8 cellular contexts compared by ENCODE assay signal in the genomic region with DNA sequence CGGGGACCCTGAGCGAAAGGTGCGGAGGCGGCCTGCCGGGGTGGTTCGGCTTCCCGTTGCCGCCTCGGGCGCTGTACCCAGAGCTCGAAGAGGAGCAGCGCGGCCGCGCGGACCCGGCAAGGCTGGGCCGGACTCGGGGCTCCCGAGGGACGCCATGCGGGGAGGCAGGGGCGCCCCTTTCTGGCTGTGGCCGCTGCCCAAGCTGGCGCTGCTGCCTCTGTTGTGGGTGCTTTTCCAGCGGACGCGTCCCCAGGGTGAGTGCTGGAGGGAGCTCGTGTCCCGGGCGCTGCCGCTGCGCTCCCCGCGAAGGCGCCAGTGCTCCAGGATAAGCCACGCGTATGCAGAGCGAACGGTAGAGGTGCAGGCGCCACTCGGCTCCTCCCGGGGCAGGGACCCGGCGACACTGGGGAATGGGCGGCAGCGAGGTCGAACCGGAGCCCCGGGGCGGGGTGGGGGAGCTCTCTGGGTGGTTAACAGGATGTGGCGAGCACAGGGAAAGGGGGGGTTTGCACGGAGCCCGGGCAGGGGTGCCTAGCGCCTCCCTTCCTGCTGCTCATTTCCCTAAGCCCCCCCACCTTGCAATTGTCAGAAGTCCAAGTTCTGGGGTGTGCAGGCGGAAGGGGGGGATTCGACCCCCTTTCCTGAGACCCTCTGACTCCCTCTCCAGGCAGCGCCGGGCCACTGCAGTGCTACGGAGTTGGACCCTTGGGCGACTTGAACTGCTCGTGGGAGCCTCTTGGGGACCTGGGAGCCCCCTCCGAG. TPM values are rescaled to one million over a fixed set of nuclear protein-coding genes. Genes with fewer than 3 reads are reported as not detected.
DNase-seq lines count a peak whose midpoint lies in the region; ATAC-seq and TF ChIP-seq lines count a peak whose summit lies in the region.

IL27RA (plus strand) TSS at position 44 of the 762 bp plus-strand sequence; CDS start at position 155, 111 bp downstream.

- peak; percentile 79 for DNase-seq in HuH-7 (ENCODE audit: low spot score)
- peak; percentile 87 for DNase-seq in SK-N-SH
- DNase-seq in activated naive CD4-positive, alpha-beta T cell treated with Interleukin-2 at 50 U/mL for 16 hours, result peak; percentile 83
- DNase-seq in Right ventricle myocardium superior, result peak; percentile 81
- peak in 9 of 10 donors; percentile 34 to 91 (median 48) for DNase-seq in posterior cingulate gyrus
- DNase-seq in ureter (ENCODE audit: low spot score), result peak; percentile 61

- no peaks in the 10 kb centered on the region for H4K20me1 ChIP-seq in SK-N-SH (ENCODE audit: insufficient read depth)

- ATAC-seq in GM18511 (IDR thresholded peaks at IDR 0.05; ENCODE audit: unreplicated experiment), result peak; percentile 77
- peak; percentile 85 for ATAC-seq in Right ventricle myocardium superior (ENCODE audit: poor library complexity)

- H3F3A ChIP-seq in SK-N-SH (replicated peaks; ENCODE audit: insufficient read depth), result peaks cover 13% of the 10 kb centered on the region

- peak; percentile 61 for TF ChIP-seq RAD21 in SK-N-SH (IDR thresholded peaks at IDR 0.05; ENCODE audit: low read length)

- H3K9ac ChIP-seq in SK-N-SH, result peak within 1 kb of the TSS; percentile 77

- H3K79me2 ChIP-seq in ACC112 (ENCODE audit: control insufficient read depth, insufficient read depth, low read length, unreplicated experiment) (no peaks in the 10 kb centered on the region), SK-N-SH (ENCODE audit: insufficient read depth) (no peaks in the 10 kb centered on the region)

- no peaks in the 10 kb centered on the region for H3K9me2 ChIP-seq in SK-N-SH

- intact Hi-C loops in Right ventricle myocardium superior (cut with DNase I), result no loop called here
- intact Hi-C loops in posterior cingulate gyrus (cut with DNase I), result no loop called here

- TF ChIP-seq CTCF in SK-N-SH (IDR thresholded peaks at IDR 0.05), result peak; percentile 70

- no peaks in the 10 kb centered on the region for H3K27me3 ChIP-seq in ACC112 (ENCODE audit: insufficient read depth, low read length)
- no peaks in the 10 kb centered on the region for H3K27me3 ChIP-seq in SK-N-SH (ENCODE audit: insufficient read depth)

- CTCF ChIA-PET in SK-N-SH (lab: Yijun Ruan, JAX), result interaction anchor here (0.6 to 4.0 kb wide), 39 partner anchors 10 to 160 kb away, joined by 3 to 36 read pairs (median 4); partner anchors contain the start of genes DCAF15, MISP3, NANOS3 and PALM3

- H3K9me3 ChIP-seq in SK-N-SH, result no peaks in the 10 kb centered on the region

- WGBS in SK-N-SH (ENCODE audit: low lambda C conversion rate), result 0% methylated on average over 7 of the region's 63 CpGs

- H3K4me2 ChIP-seq in SK-N-SH, result peak within 1 kb of the TSS; percentile 98

- no peak for TF ChIP-seq EP300 in SK-N-SH (IDR thresholded peaks at IDR 0.05; ENCODE audit: borderline replicate concordance in 1 of 2, low read depth in 1 of 2, low read length in 1 of 2)

- no peak within 1 kb of the TSS for H3K27ac ChIP-seq in ACC112 (ENCODE audit: low read depth, low read length)
- H3K27ac ChIP-seq in SK-N-SH (ENCODE audit: low read depth in 2 of 2, low read length in 1 of 2), result peak within 1 kb of the TSS in 1 of 2 experiments; percentile 40; a peak in 3 of 4 replicates

- H3K36me3 ChIP-seq in ACC112 (ENCODE audit: insufficient read depth, low read length), result no peaks in the 10 kb centered on the region
- H3K36me3 ChIP-seq in SK-N-SH (replicated peaks in 1 of 2; ENCODE audit: control insufficient read depth in 1 of 2, insufficient read depth in 2 of 2, low read length in 1 of 2), result no peaks in the 10 kb centered on the region

- POLR2A ChIA-PET in SK-N-SH (lab: Yijun Ruan, JAX), result interaction anchor here (0.8 to 1.6 kb wide), 7 partner anchors 12 to 102 kb away, joined by 3 to 4 read pairs (median 3); partner anchors contain the start of genes PODNL1 and RFX1

- H2AFZ ChIP-seq in ACC112 (ENCODE audit: low read length, unreplicated experiment) (peak within 1 kb of the TSS; percentile 64), SK-N-SH (ENCODE audit: low read depth) (peak within 1 kb of the TSS; percentile 93)

- H3K4me3 ChIP-seq in ACC112 (ENCODE audit: low read depth, low read length) (peak within 1 kb of the TSS; percentile 80), SK-N-SH (ENCODE audit: low read depth in 2 of 2, low read length in 1 of 2) (peak within 1 kb of the TSS; percentile 60 to 80)

- no peaks in the 10 kb centered on the region for H3K4me1 ChIP-seq in ACC112 (ENCODE audit: control insufficient read depth, insufficient read depth, low read length, unreplicated experiment)
- H3K4me1 ChIP-seq in SK-N-SH (ENCODE audit: control insufficient read depth in 1 of 2, insufficient read depth in 2 of 2, low read depth in 1 of 2, low read length in 1 of 2), result peaks cover 0 to 3% of the 10 kb centered on the region in 2 experiments; a peak in 1 of 4 replicates

TF ChIP-seq in SK-N-SH, 30 proteins besides CTCF, POLR2A, EP300 and RAD21:
- TF ChIP-seq SMC3 (IDR thresholded peaks at IDR 0.05; ENCODE audit: low read depth, low read length) (peak; percentile 53; the same call in 1 of the 2 replicates), USF1 (IDR thresholded peaks at IDR 0.05; ENCODE audit: borderline replicate concordance, low read depth) (no peak), TCF12 (IDR thresholded peaks at IDR 0.05) (no peak), TEAD4 (IDR thresholded peaks at IDR 0.05; ENCODE audit: borderline replicate concordance, insufficient read depth) (no peak), MXI1 (IDR thresholded peaks at IDR 0.05; ENCODE audit: low read depth, low read length) (peak; percentile 48; the same call in 1 of the 2 replicates), TAF1 (IDR thresholded peaks at IDR 0.05; ENCODE audit: borderline replicate concordance, low read depth, low read length) (peak; percentile 32; the same call in 1 of the 2 replicates), FOXM1 (IDR thresholded peaks at IDR 0.05; ENCODE audit: low read depth) (no peak), NRF1 (IDR thresholded peaks at IDR 0.05; ENCODE audit: low read depth, low read length) (no peak)
- TF ChIP-seq, protein P1, sequence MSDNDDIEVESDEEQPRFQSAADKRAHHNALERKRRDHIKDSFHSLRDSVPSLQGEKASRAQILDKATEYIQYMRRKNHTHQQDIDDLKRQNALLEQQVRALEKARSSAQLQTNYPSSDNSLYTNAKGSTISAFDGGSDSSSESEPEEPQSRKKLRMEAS (IDR thresholded peaks at IDR 0.05; ENCODE audit: low read depth), result peak; percentile 73; the same call in 1 of the 2 replicates
- TF ChIP-seq, protein P2, sequence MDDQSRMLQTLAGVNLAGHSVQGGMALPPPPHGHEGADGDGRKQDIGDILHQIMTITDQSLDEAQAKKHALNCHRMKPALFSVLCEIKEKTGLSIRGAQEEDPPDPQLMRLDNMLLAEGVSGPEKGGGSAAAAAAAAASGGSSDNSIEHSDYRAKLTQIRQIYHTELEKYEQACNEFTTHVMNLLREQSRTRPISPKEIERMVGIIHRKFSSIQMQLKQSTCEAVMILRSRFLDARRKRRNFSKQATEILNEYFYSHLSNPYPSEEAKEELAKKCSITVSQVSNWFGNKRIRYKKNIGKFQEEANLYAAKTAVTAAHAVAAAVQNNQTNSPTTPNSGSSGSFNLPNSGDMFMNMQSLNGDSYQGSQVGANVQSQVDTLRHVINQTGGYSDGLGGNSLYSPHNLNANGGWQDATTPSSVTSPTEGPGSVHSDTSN (IDR thresholded peaks at IDR 0.05), result no peak

RNA-seq across cellular contexts. Expression of gene IL27RA, which starts in this region (rescaled TPM):
- 9.3 TPM in 2 replicates for polyA plus RNA-seq in SK-N-SH (2012; rRNA removed)
- polyA plus RNA-seq in SK-N-SH (2012; cell fraction: cytosol; rRNA removed), result 5.5 and 7.5 TPM in 2 replicates
- polyA plus RNA-seq in SK-N-SH (2012; cell fraction: nucleus; rRNA removed), result 6.4 and 7.6 TPM in 2 replicates
- total RNA-seq in Right ventricle myocardium superior, result 5.3 TPM
- 5.1 TPM for total RNA-seq in ureter
